Comparison of ENCODE assay signal across 8 cellular contexts in genomic region chr2:30225131-30225762, GRCh38. TPM values are rescaled to one million over a fixed set of nuclear protein-coding genes. Genes with fewer than 3 reads are reported as not detected.
DNase-seq lines count a peak whose midpoint lies in the region; ATAC-seq and TF ChIP-seq lines count a peak whose summit lies in the region.

No MANE protein-coding gene starts in this region.

- peaks cover 70% of the 10 kb centered on the region for H3K4me1 Mint-ChIP-seq in activated CD4-positive, alpha-beta memory T cell treated with anti-CD3 and anti-CD28 coated beads for 36 hours (ENCODE audit: low read depth)
- peaks cover 30% of the 10 kb centered on the region for H3K4me1 Mint-ChIP-seq in osteocyte (ENCODE audit: unreplicated experiment)

- H3K27ac ChIP-seq in fibroblast of lung (ENCODE audit: insufficient read depth, low read length) = peak overlapping the region; percentile 70

- no peaks in the 10 kb centered on the region for H3K9me3 ChIP-seq in MG63
- no peaks in the 10 kb centered on the region for H3K9me3 ChIP-seq in fibroblast of lung (ENCODE audit: control insufficient read depth, insufficient read depth, low read depth, low read length)

- ATAC-seq in GM21515 (IDR thresholded peaks at IDR 0.05; ENCODE audit: unreplicated experiment) = peak; percentile 45
- no peak for ATAC-seq in HG02870 (IDR thresholded peaks at IDR 0.05; ENCODE audit: unreplicated experiment)

- peak overlapping the region; percentile 12 for H3K4me3 ChIP-seq in MG63
- peak overlapping the region; percentile 44 to 58 (median 54) for H3K4me3 ChIP-seq in fibroblast of lung (replicated peaks in 1 of 4; ENCODE audit: control extremely low read depth in 1 of 4, insufficient read depth in 1 of 4, low read depth in 3 of 4, low read length in 4 of 4)

- CTCF ChIA-PET in activated CD4-positive, alpha-beta memory T cell treated with anti-CD3 and anti-CD28 coated beads for 36 hours (lab: Charles Lee) = interaction anchor here (0.8 to 7.7 kb wide), 7 partner anchors 8 to 487 kb away, joined by 3 to 79 read pairs (median 3); no protein-coding TSS in a partner anchor

- H3K79me2 ChIP-seq in fibroblast of lung (ENCODE audit: control insufficient read depth, insufficient read depth, low read length) = no peaks in the 10 kb centered on the region

- H3K27me3 ChIP-seq in MG63 (no peaks in the 10 kb centered on the region), fibroblast of lung (ENCODE audit: control insufficient read depth, insufficient read depth, low read length) (no peaks in the 10 kb centered on the region)

- H3K27me3 Mint-ChIP-seq in activated CD4-positive, alpha-beta memory T cell treated with anti-CD3 and anti-CD28 coated beads for 36 hours = no peaks in the 10 kb centered on the region
- no peaks in the 10 kb centered on the region for H3K27me3 Mint-ChIP-seq in osteocyte (ENCODE audit: unreplicated experiment)

- peak overlapping the region; percentile 83 for H3K4me3 Mint-ChIP-seq in activated CD4-positive, alpha-beta memory T cell treated with anti-CD3 and anti-CD28 coated beads for 36 hours
- H3K4me3 Mint-ChIP-seq in osteocyte (ENCODE audit: unreplicated experiment) = peak overlapping the region; percentile 74

- H3K9ac ChIP-seq in fibroblast of lung (ENCODE audit: insufficient read depth, low read length) = no peak overlapping the region

- peak overlapping the region; percentile 98 for H3K4me2 ChIP-seq in fibroblast of lung (ENCODE audit: extremely low read depth, insufficient read depth, low read length)

- peak; percentile 5 to 12 for TF ChIP-seq CTCF in fibroblast of lung (conservative IDR thresholded peaks at IDR 0.05 in 1 of 2, IDR thresholded peaks at IDR 0.05 in 1 of 2; ENCODE audit: low read depth in 1 of 2, low read length in 2 of 2)
- TF ChIP-seq CTCF in osteocyte (IDR thresholded peaks at IDR 0.05) = peak; percentile 21

- DNase-seq in ELR (ENCODE audit: low read depth) (peak; percentile 42), MG63 (peak; percentile 58), fibroblast of lung (ENCODE audit: low read depth in 2 of 2) (peak; percentile 72 to 88), osteocyte (ENCODE audit: extremely low spot score, unreplicated experiment) (no peak), NCI-H345 (lab: John Stamatoyannopoulos, UW) (no peak)
- DNase-seq in activated CD4-positive, alpha-beta memory T cell treated with anti-CD3 and anti-CD28 coated beads for 36 hours = peak; percentile 62

- H3K36me3 Mint-ChIP-seq in activated CD4-positive, alpha-beta memory T cell treated with anti-CD3 and anti-CD28 coated beads for 36 hours = no peaks in the 10 kb centered on the region
- no peaks in the 10 kb centered on the region for H3K36me3 Mint-ChIP-seq in osteocyte (ENCODE audit: unreplicated experiment)

- H3K9me3 Mint-ChIP-seq in activated CD4-positive, alpha-beta memory T cell treated with anti-CD3 and anti-CD28 coated beads for 36 hours = no peaks in the 10 kb centered on the region
- no peaks in the 10 kb centered on the region for H3K9me3 Mint-ChIP-seq in osteocyte (ENCODE audit: unreplicated experiment)

- H2AFZ ChIP-seq in fibroblast of lung (ENCODE audit: low read length) = peak overlapping the region; percentile 72

- POLR2A ChIA-PET in activated CD4-positive, alpha-beta memory T cell treated with anti-CD3 and anti-CD28 coated beads for 36 hours (lab: Charles Lee) = interaction anchor here (0.5 to 3.3 kb wide), 6 partner anchors 9 to 222 kb away, joined by 4 to 21 read pairs (median 14); partner anchors contain the start of genes LCLAT1 and YPEL5

- peaks cover 11% of the 10 kb centered on the region for H3K4me1 ChIP-seq in fibroblast of lung (ENCODE audit: control insufficient read depth, extremely low read depth, insufficient read depth, low read length)

- no peaks in the 10 kb centered on the region for H3K36me3 ChIP-seq in MG63
- H3K36me3 ChIP-seq in fibroblast of lung (ENCODE audit: control insufficient read depth, insufficient read depth, low read length) = no peaks in the 10 kb centered on the region

- intact Hi-C loops in activated CD4-positive, alpha-beta memory T cell treated with anti-CD3 and anti-CD28 coated beads for 36 hours (cut with micrococcal nuclease) = loop anchor here (2.0 kb wide), 1 partner anchor 112 kb away; no protein-coding TSS in a partner anchor

- H3K27ac Mint-ChIP-seq in activated CD4-positive, alpha-beta memory T cell treated with anti-CD3 and anti-CD28 coated beads for 36 hours = peak overlapping the region; percentile 97
- peak overlapping the region; percentile 98 for H3K27ac Mint-ChIP-seq in osteocyte (ENCODE audit: unreplicated experiment)

- no peaks in the 10 kb centered on the region for H4K20me1 ChIP-seq in fibroblast of lung (ENCODE audit: control insufficient read depth, extremely low read depth, insufficient read depth, low read length)

RNA-seq across cellular contexts. Expression of gene LBH, which starts 6.1 kb away (rescaled TPM):
- total RNA-seq in MG63 (2014; rRNA removed; shearing (Covaris generic); ENCODE audit: low replicate concordance) = 21.5 and 60.0 TPM in 2 replicates
- total RNA-seq in activated CD4-positive, alpha-beta memory T cell treated with anti-CD3 and anti-CD28 coated beads for 36 hours = 100 to 1,000 TPM; 109 to 112 TPM
- total RNA-seq in fibroblast of lung (351 and 926 TPM in 2 replicates), osteocyte (65.0 and 74.7 TPM in 2 replicates)
- polyA plus RNA-seq in fibroblast of lung = 320 and 604 TPM in 2 replicates
- 201 and 407 TPM in 2 replicates for polyA plus RNA-seq in fibroblast of lung (2012)
- 396 and 765 TPM in 2 replicates for polyA minus RNA-seq in fibroblast of lung (ENCODE audit: low replicate concordance)

Comparison
In these comparisons a context has a peak if more than half of its experiments do, and no peak if none do; other contexts are left out.
1. DNase-seq: peak in ELR (single experiment), MG63 (single experiment), activated CD4-positive, alpha-beta memory T cell treated with anti-CD3 and anti-CD28 coated beads for 36 hours (single experiment) and fibroblast of lung (2 of 2); none in osteocyte (single experiment) and NCI-H345 (single experiment).